1 cellular context compared by ENCODE assay signal in the genomic region with DNA sequence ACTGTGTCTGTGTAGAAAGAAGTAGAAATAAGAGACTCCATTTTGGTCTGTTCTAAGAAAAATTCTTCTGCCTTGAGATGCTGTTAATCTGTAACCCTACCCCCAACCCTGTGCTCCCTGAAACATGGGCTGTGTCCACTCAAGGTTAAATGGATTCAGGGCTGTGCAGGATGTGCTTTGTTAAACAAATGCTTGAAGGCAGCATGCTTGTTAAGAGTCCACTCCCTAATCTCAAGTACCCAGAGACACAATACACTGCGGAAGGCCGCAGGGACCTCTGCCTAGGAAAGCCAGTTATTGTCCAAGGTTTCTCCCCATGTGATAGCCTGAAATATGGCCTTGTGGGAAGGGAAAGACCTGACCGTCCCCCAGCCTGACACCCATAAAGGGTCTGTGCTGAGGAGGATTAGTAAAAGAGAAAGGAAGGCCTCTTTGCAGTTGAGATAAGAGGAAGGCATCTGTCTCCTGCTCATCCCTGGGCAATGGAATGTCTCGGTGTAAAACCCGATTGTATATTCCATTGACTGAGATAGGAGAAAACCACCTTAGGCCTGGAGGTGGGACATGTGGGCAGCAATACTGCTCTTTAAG. TPM values are rescaled to one million over a fixed set of nuclear protein-coding genes. Genes with fewer than 3 reads are reported as not detected.
"Had no signal": no experiment of that assay in that cellular context is flagged by ENCODE, and none has a peak within 500 bp of the region (broad histone marks: within the 10 kb centered on the region; RNA-seq: fewer than 3 reads in every experiment).

No MANE protein-coding gene starts in this region.

RNA-seq across cellular contexts. Expression of a gene that starts 15.1 kb away (rescaled TPM):
- total RNA-seq: natural killer cell treated with Interleukin-12 subunit alpha and Interleukin-12 subunit beta and Interleukin-15 and Interleukin-18, amount 100 ng/mL, for 72 hours had no signal
